ENCODE assay signal across 8 cellular contexts in genomic region chr2:234368861-234369261, GRCh38.
DNase-seq lines count a peak whose midpoint lies in the region; ATAC-seq and TF ChIP-seq lines count a peak whose summit lies in the region.

No MANE protein-coding gene starts in this region.

- CTCF ChIA-PET in PC-3 (lab: Charles Lee): interaction anchor here (0.5 to 0.9 kb wide), 5 partner anchors 9 to 218 kb away, joined by 3 to 5 read pairs (median 3); no protein-coding TSS in a partner anchor

- no peaks in the 10 kb centered on the region for H3K79me2 ChIP-seq in DND-41 (ENCODE audit: insufficient read depth, low read length)
- no peaks in the 10 kb centered on the region for H3K79me2 ChIP-seq in PC-3 (ENCODE audit: low read length)

- TF ChIP-seq CTCF in DND-41 (IDR thresholded peaks at IDR 0.05; ENCODE audit: borderline replicate concordance, extremely low read depth, low read length, poor library complexity, severe bottlenecking) (no peak), PC-3 (conservative IDR thresholded peaks at IDR 0.05; ENCODE audit: low read depth, low read length) (no peak)

- H3K9me3 ChIP-seq in DND-41 (ENCODE audit: insufficient read depth, low read length, severe bottlenecking) (no peaks in the 10 kb centered on the region), PC-3 (ENCODE audit: low read length) (no peaks in the 10 kb centered on the region)

- no peak overlapping the region; the same call in 1 of the 2 replicates for H3K9ac ChIP-seq in DND-41 (ENCODE audit: low read depth, low read length)
- H3K9ac ChIP-seq in PC-3 (ENCODE audit: low read length): no peak overlapping the region

- peak; percentile 79 for ATAC-seq in DND-41 (ENCODE audit: insufficient read depth, low read depth)
- peak; percentile 98 for ATAC-seq in PC-3
- ATAC-seq in natural killer cell treated with Interleukin-12 subunit alpha and Interleukin-12 subunit beta and Interleukin-15 and Interleukin-18, amount 100 ng/mL, for 72 hours: peak; percentile 71 to 72
- no peak for ATAC-seq in Right ventricle myocardium superior (ENCODE audit: poor library complexity)

- H3K4me1 Mint-ChIP-seq in activated naive CD8-positive, alpha-beta T cell treated with anti-CD3 and anti-CD28 coated beads for 36 hours: peaks cover 75% of the 10 kb centered on the region
- peaks cover 38 to 50% of the 10 kb centered on the region in 2 donors for H3K4me1 Mint-ChIP-seq in natural killer cell treated with Interleukin-12 subunit alpha and Interleukin-12 subunit beta and Interleukin-15 and Interleukin-18, amount 100 ng/mL, for 72 hours (ENCODE audit: low read depth in 2 of 2)

- BruUV-seq in PC-3 (replicated peaks; lab: Mats Ljungman, UMichigan): no TSS peak

- H3K9me2 ChIP-seq in PC-3 (replicated peaks; ENCODE audit: low read length): no peaks in the 10 kb centered on the region

- POLR2A ChIA-PET in PC-3 (lab: Charles Lee; ENCODE audit: unreplicated experiment): interaction anchor here (0.5 to 0.9 kb wide), 4 partner anchors 36 to 86 kb away, joined by 3 to 5 read pairs (median 4); no protein-coding TSS in a partner anchor

- peaks cover 2% of the 10 kb centered on the region for H3K9me3 Mint-ChIP-seq in activated naive CD8-positive, alpha-beta T cell treated with anti-CD3 and anti-CD28 coated beads for 36 hours
- H3K9me3 Mint-ChIP-seq in natural killer cell treated with Interleukin-12 subunit alpha and Interleukin-12 subunit beta and Interleukin-15 and Interleukin-18, amount 100 ng/mL, for 72 hours: no peaks in the 10 kb centered on the region

- DNase-seq in DND-41: peak; percentile 53
- peak; percentile 85 for DNase-seq in PC-3
- peak; percentile 58 for DNase-seq in activated naive CD8-positive, alpha-beta T cell treated with anti-CD3 and anti-CD28 coated beads for 36 hours
- DNase-seq in natural killer cell treated with Interleukin-12 subunit alpha and Interleukin-12 subunit beta and Interleukin-15 and Interleukin-18, amount 100 ng/mL, for 72 hours (ENCODE audit: low spot score): no peak
- DNase-seq in Right ventricle myocardium superior: no peak
- DNase-seq in NCI-H1436 treated with DMSO at 0.1 percent for 48 hours (lab: John Stamatoyannopoulos, UW): no peak
- no peak for DNase-seq in NCI-H1694 treated with DMSO at 0.1 percent for 48 hours (lab: John Stamatoyannopoulos, UW)
- DNase-seq in UCSD-AML1 (lab: John Stamatoyannopoulos, UW; ENCODE audit: unreplicated experiment): no peak

- H2AFZ ChIP-seq in DND-41 (ENCODE audit: low read depth, low read length): 0 out of 2 replicates have a peak overlapping the region, but pooled peaks have one; percentile 19
- H2AFZ ChIP-seq in PC-3 (ENCODE audit: low read length): no peak overlapping the region

- H3K4me1 ChIP-seq in DND-41 (ENCODE audit: insufficient read depth, low read length) (peaks cover 67% of the 10 kb centered on the region), PC-3 (ENCODE audit: insufficient read depth, low read length) (peaks cover 52% of the 10 kb centered on the region)

- H3F3A ChIP-seq in PC-3 (ENCODE audit: low read length, unreplicated experiment): peaks cover 6% of the 10 kb centered on the region

- H3K27me3 Mint-ChIP-seq in activated naive CD8-positive, alpha-beta T cell treated with anti-CD3 and anti-CD28 coated beads for 36 hours: no peaks in the 10 kb centered on the region
- no peaks in the 10 kb centered on the region for H3K27me3 Mint-ChIP-seq in natural killer cell treated with Interleukin-12 subunit alpha and Interleukin-12 subunit beta and Interleukin-15 and Interleukin-18, amount 100 ng/mL, for 72 hours

- peak overlapping the region; percentile 6 for H3K4me3 Mint-ChIP-seq in activated naive CD8-positive, alpha-beta T cell treated with anti-CD3 and anti-CD28 coated beads for 36 hours
- peak overlapping the region; percentile 34 for H3K4me3 Mint-ChIP-seq in natural killer cell treated with Interleukin-12 subunit alpha and Interleukin-12 subunit beta and Interleukin-15 and Interleukin-18, amount 100 ng/mL, for 72 hours

- no peaks in the 10 kb centered on the region for H3K27me3 ChIP-seq in DND-41 (ENCODE audit: insufficient read depth, low read length, poor library complexity)
- no peaks in the 10 kb centered on the region for H3K27me3 ChIP-seq in PC-3 (ENCODE audit: low read length)

- H3K27ac Mint-ChIP-seq in activated naive CD8-positive, alpha-beta T cell treated with anti-CD3 and anti-CD28 coated beads for 36 hours: peak overlapping the region; percentile 70
- peak overlapping the region; percentile 55 to 81 for H3K27ac Mint-ChIP-seq in natural killer cell treated with Interleukin-12 subunit alpha and Interleukin-12 subunit beta and Interleukin-15 and Interleukin-18, amount 100 ng/mL, for 72 hours

- no peaks in the 10 kb centered on the region for H4K20me1 ChIP-seq in DND-41 (ENCODE audit: insufficient read depth, low read length)
- no peaks in the 10 kb centered on the region for H4K20me1 ChIP-seq in PC-3 (ENCODE audit: low read length)

- H3K27ac ChIP-seq in DND-41 (ENCODE audit: low read length): peak overlapping the region; percentile 57
- H3K27ac ChIP-seq in PC-3 (ENCODE audit: low read length): peak overlapping the region; percentile 82

- intact Hi-C loops in PC-3 (cut with micrococcal nuclease): loop anchor here (2.0 kb wide), 2 partner anchors 54 to 232 kb away; no protein-coding TSS in a partner anchor
- intact Hi-C loops in Right ventricle myocardium superior (cut with DNase I): no loop called here

- no peaks in the 10 kb centered on the region for H3K36me3 ChIP-seq in DND-41 (ENCODE audit: insufficient read depth, low read length)
- no peaks in the 10 kb centered on the region for H3K36me3 ChIP-seq in PC-3 (ENCODE audit: low read depth, low read length)

- H3K4me2 ChIP-seq in DND-41 (ENCODE audit: insufficient read depth, low read length): no peak overlapping the region
- peak overlapping the region; percentile 33; the same call in 1 of the 2 replicates for H3K4me2 ChIP-seq in PC-3 (ENCODE audit: low read length)

- H3K36me3 Mint-ChIP-seq in activated naive CD8-positive, alpha-beta T cell treated with anti-CD3 and anti-CD28 coated beads for 36 hours: peaks cover 4% of the 10 kb centered on the region
- H3K36me3 Mint-ChIP-seq in natural killer cell treated with Interleukin-12 subunit alpha and Interleukin-12 subunit beta and Interleukin-15 and Interleukin-18, amount 100 ng/mL, for 72 hours: no peaks in the 10 kb centered on the region

- H3K4me3 ChIP-seq in DND-41 (ENCODE audit: low read depth in 1 of 2, low read length in 2 of 2) (no peak overlapping the region), PC-3 (ENCODE audit: low read length) (no peak overlapping the region)

Comparison
In these comparisons a context has a peak if more than half of its experiments do, and no peak if none do; other contexts are left out.
1. DNase-seq: peak in DND-41 (single experiment), PC-3 (single experiment) and activated naive CD8-positive, alpha-beta T cell treated with anti-CD3 and anti-CD28 coated beads for 36 hours (single experiment); none in natural killer cell treated with Interleukin-12 subunit alpha and Interleukin-12 subunit beta and Interleukin-15 and Interleukin-18, amount 100 ng/mL, for 72 hours (single experiment), Right ventricle myocardium superior (single experiment), NCI-H1436 treated with DMSO at 0.1 percent for 48 hours (single experiment), NCI-H1694 treated with DMSO at 0.1 percent for 48 hours (single experiment) and UCSD-AML1 (single experiment).